15 cellular contexts compared by ENCODE assay signal in the genomic region with DNA sequence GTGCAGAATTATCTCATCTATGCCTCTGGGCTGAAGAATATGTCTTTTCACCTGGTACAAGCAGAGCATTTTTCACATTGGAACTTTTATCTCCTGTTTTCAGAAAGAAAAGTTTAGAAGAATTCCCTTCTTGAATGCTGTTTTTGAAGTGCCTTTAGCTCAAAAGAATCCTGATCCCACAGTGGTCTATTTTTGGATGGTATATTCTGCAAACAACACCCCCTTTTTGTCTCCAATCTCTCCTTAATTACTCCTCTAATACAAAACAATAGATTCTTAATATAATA. TPM values are rescaled to one million over a fixed set of nuclear protein-coding genes. Genes with fewer than 3 reads are reported as not detected.
DNase-seq lines count a peak whose midpoint lies in the region; ATAC-seq and TF ChIP-seq lines count a peak whose summit lies in the region.
"Had no signal": no experiment of that assay in that cellular context is flagged by ENCODE, and none has a peak within 500 bp of the region (broad histone marks: within the 10 kb centered on the region; RNA-seq: fewer than 3 reads in every experiment).

No MANE protein-coding gene starts in this region.

- peaks cover 59% of the 10 kb centered on the region for H3K4me1 Mint-ChIP-seq in GM23338
- H3K4me1 Mint-ChIP-seq in glutamatergic neuron (ENCODE audit: low read depth, unreplicated experiment) = peaks cover 21% of the 10 kb centered on the region

- TF ChIP-seq CTCF in A673 (conservative IDR thresholded peaks at IDR 0.05; ENCODE audit: low read depth, low read length) (no peak), GM23338 (conservative IDR thresholded peaks at IDR 0.05; ENCODE audit: low read depth in 2 of 2) (no peak), PC-9 (conservative IDR thresholded peaks at IDR 0.05) (no peak), glutamatergic neuron (IDR thresholded peaks at IDR 0.05; ENCODE audit: partially characterized antibody, unreplicated experiment) (no peak), foreskin keratinocyte (conservative IDR thresholded peaks at IDR 0.05) (no peak)

- H3K27me3 ChIP-seq in A673 (replicated peaks; ENCODE audit: insufficient read depth, low read depth, low read length, poor library complexity) (no peaks in the 10 kb centered on the region), GM23338 (ENCODE audit: insufficient read depth) (no peaks in the 10 kb centered on the region), PC-9 (ENCODE audit: insufficient read depth, low read depth) (no peaks in the 10 kb centered on the region), foreskin keratinocyte (no peaks in the 10 kb centered on the region)

- H3K27ac ChIP-seq in A673 (ENCODE audit: low read depth, low read length, poor library complexity, severe bottlenecking) (peak overlapping the region; percentile 82), GM23338 (ENCODE audit: low read depth) (peak overlapping the region; percentile 98), PC-9 (no peak overlapping the region), foreskin keratinocyte (no peak overlapping the region)

- H3K9me3 Mint-ChIP-seq in GM23338 (peaks cover 11% of the 10 kb centered on the region; the same call in 1 of the 3 replicates), glutamatergic neuron (ENCODE audit: unreplicated experiment) (peaks cover 8% of the 10 kb centered on the region)

- intact Hi-C loops in A673 (cut with micrococcal nuclease; ENCODE audit: unreplicated experiment) (loop anchor here (10.0 kb wide), 2 partner anchors 175 to 1105 kb away; a partner anchor contains a TSS), PC-9 (cut with micrococcal nuclease; ENCODE audit: unreplicated experiment) (loop anchor here (10.0 kb wide), 2 partner anchors 255 to 1805 kb away; a partner anchor contains a TSS)

- H3K36me3 ChIP-seq in A673 (ENCODE audit: insufficient read depth, low read length, poor library complexity, severe bottlenecking) (no peaks in the 10 kb centered on the region), GM23338 (ENCODE audit: insufficient read depth) (no peaks in the 10 kb centered on the region), PC-9 (ENCODE audit: low read depth) (no peaks in the 10 kb centered on the region)

- H3F3A ChIP-seq in GM23338 (replicated peaks; ENCODE audit: low read depth) = peaks cover 8% of the 10 kb centered on the region; the same call in 1 of the 2 replicates
- H3F3A ChIP-seq in PC-9 (ENCODE audit: insufficient read depth, low read depth) = peaks cover 56% of the 10 kb centered on the region

- CTCF ChIA-PET in A673 (lab: Charles Lee) (no interaction called here), PC-9 (lab: Charles Lee) (interaction anchor here (2.6 kb wide), 1 partner anchor 16 kb away, joined by 10 read pairs; a partner anchor contains a TSS), HEK293T (lab: Yijun Ruan, JAX) (interaction anchor here (0.6 to 1.2 kb wide), 2 partner anchors 37 to 221 kb away, joined by 3 to 4 read pairs; a partner anchor contains a TSS)

- no peaks in the 10 kb centered on the region for H3K9me3 ChIP-seq in A673 (ENCODE audit: low read depth, low read length, poor library complexity, severe bottlenecking)
- H3K9me3 ChIP-seq in PC-9 (ENCODE audit: insufficient read depth, low read depth) = no peaks in the 10 kb centered on the region

- BruUV-seq in A673 (replicated peaks; lab: Mats Ljungman, UMichigan) = no TSS peak
- BruUV-seq in PC-9 (replicated peaks; lab: Mats Ljungman, UMichigan) = no TSS peak

- H3K4me2 ChIP-seq in GM23338 = peak overlapping the region; percentile 77
- 0 out of 2 replicates have a peak overlapping the region, but pooled peaks have one; percentile 98 for H3K4me2 ChIP-seq in PC-9

- peak overlapping the region; percentile 99 for H3K27ac Mint-ChIP-seq in GM23338
- H3K27ac Mint-ChIP-seq in glutamatergic neuron (ENCODE audit: unreplicated experiment) = no peak overlapping the region

- H2AFZ ChIP-seq in GM23338 (no peak overlapping the region), PC-9 (no peak overlapping the region)

- DNase-seq in A673 (ENCODE audit: low spot score) = no peak
- no peak for DNase-seq in GM23338 (ENCODE audit: low spot score)
- no peak for DNase-seq in PC-9
- no peak for DNase-seq in glutamatergic neuron
- no peak for DNase-seq in stimulated activated CD4-positive, alpha-beta T cell treated with anti-CD3 and anti-CD28 coated beads, Interleukin-4, amount 100 ng/mL, for 1 hour
- no peak for DNase-seq in COLO668 (lab: John Stamatoyannopoulos, UW; ENCODE audit: unreplicated experiment)
- DNase-seq in foreskin keratinocyte = no peak
- no peak for DNase-seq in HEK293T (ENCODE audit: extremely low spot score)
- DNase-seq: C1 segment of cervical spinal cord; MV-4-11; NCI-H226; stimulated activated naive CD4-positive, alpha-beta T cell treated with Interleukin-2 at 50 U/mL for 16 hours; T1000 had no signal

- H3K4me1 ChIP-seq in A673 (ENCODE audit: insufficient read depth, low read length, poor library complexity, severe bottlenecking) (peaks cover 28% of the 10 kb centered on the region), GM23338 (ENCODE audit: insufficient read depth) (peaks cover 33% of the 10 kb centered on the region), PC-9 (replicated peaks; ENCODE audit: insufficient read depth) (peaks cover 51% of the 10 kb centered on the region), foreskin keratinocyte (peaks cover 16% of the 10 kb centered on the region)

- H3K27me3 Mint-ChIP-seq in GM23338 (ENCODE audit: insufficient read depth, low read depth, poor library complexity) = peaks cover 45% of the 10 kb centered on the region
- H3K27me3 Mint-ChIP-seq in glutamatergic neuron (ENCODE audit: unreplicated experiment) = peaks cover 13% of the 10 kb centered on the region

- H3K36me3 Mint-ChIP-seq in GM23338 (ENCODE audit: low read depth) = no peaks in the 10 kb centered on the region; the same call in 2 of the 3 replicates
- no peaks in the 10 kb centered on the region for H3K36me3 Mint-ChIP-seq in glutamatergic neuron (ENCODE audit: unreplicated experiment)

- H3K4me3 Mint-ChIP-seq in GM23338 = peak overlapping the region; percentile 86
- peak overlapping the region; percentile 34 for H3K4me3 Mint-ChIP-seq in glutamatergic neuron (ENCODE audit: unreplicated experiment)

- H3K9me2 ChIP-seq in GM23338 (ENCODE audit: insufficient read depth) (no peaks in the 10 kb centered on the region), PC-9 (ENCODE audit: insufficient read depth) (no peaks in the 10 kb centered on the region)

- H3K79me2 ChIP-seq in GM23338 (replicated peaks; ENCODE audit: insufficient read depth) = no peaks in the 10 kb centered on the region
- H3K79me2 ChIP-seq in PC-9 (ENCODE audit: low read depth) = peaks cover 5% of the 10 kb centered on the region; the same call in 1 of the 2 replicates

- H4K20me1 ChIP-seq in GM23338 (replicated peaks; ENCODE audit: insufficient read depth) (no peaks in the 10 kb centered on the region), PC-9 (ENCODE audit: insufficient read depth) (no peaks in the 10 kb centered on the region)

- H3K4me3 ChIP-seq in A673 (ENCODE audit: low read depth, low read length, poor library complexity, severe bottlenecking) (no peak overlapping the region), GM23338 (peak overlapping the region; percentile 69), PC-9 (no peak overlapping the region)

- POLR2A ChIA-PET in A673 (lab: Charles Lee; ENCODE audit: low non-redundant PET) (interaction anchor here (0.6 kb wide), 1 partner anchor 8 kb away, joined by 3 read pairs; a partner anchor contains a TSS), PC-9 (lab: Charles Lee; ENCODE audit: unreplicated experiment) (interaction anchor here (0.6 to 4.9 kb wide), 4 partner anchors 8 to 239 kb away, joined by 3 to 78 read pairs (median 6); a partner anchor contains a TSS), HEK293T (lab: Yijun Ruan, JAX) (interaction anchor here (0.8 to 16.4 kb wide), 12 partner anchors 8 to 1864 kb away, joined by 3 to 715 read pairs (median 22); a partner anchor contains a TSS)

- ATAC-seq in GM23338 (no peak), foreskin keratinocyte (no peak)
- ATAC-seq: left lobe of liver had no signal

TF ChIP-seq in GM23338, 12 proteins besides CTCF, POLR2A, EP300 and RAD21 (continues in another document):
- TF ChIP-seq, protein P1, sequence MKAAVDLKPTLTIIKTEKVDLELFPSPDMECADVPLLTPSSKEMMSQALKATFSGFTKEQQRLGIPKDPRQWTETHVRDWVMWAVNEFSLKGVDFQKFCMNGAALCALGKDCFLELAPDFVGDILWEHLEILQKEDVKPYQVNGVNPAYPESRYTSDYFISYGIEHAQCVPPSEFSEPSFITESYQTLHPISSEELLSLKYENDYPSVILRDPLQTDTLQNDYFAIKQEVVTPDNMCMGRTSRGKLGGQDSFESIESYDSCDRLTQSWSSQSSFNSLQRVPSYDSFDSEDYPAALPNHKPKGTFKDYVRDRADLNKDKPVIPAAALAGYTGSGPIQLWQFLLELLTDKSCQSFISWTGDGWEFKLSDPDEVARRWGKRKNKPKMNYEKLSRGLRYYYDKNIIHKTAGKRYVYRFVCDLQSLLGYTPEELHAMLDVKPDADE (IDR thresholded peaks at IDR 0.05) = no peak
- no peak for TF ChIP-seq EZH2 (IDR thresholded peaks at IDR 0.05; ENCODE audit: low read depth, unreplicated experiment)

TF ChIP-seq in HEK293T, 16 proteins besides CTCF, POLR2A, EP300 and RAD21:
- no peak for TF ChIP-seq FOXA1 (IDR thresholded peaks at IDR 0.05)
- TF ChIP-seq FOXM1 (IDR thresholded peaks at IDR 0.05; ENCODE audit: borderline replicate concordance) = no peak

RNA-seq across cellular contexts. Expression of gene HFE, which starts 57.7 kb away (rescaled TPM):
- 7.8 and 11.5 TPM in 2 replicates for total RNA-seq in A673 (2021)
- total RNA-seq in GM23338 (2014; rRNA removed; shearing (Covaris generic)) = 0.63 and 0.78 TPM in 2 replicates
- 0.38 and 0.53 TPM in 2 replicates for polyA plus RNA-seq in GM23338 (2016; fragmentation: Nextera tagmentation; extraction: Ambion mirVana)
- total RNA-seq in PC-9 (2021) = 33.3 and 46.0 TPM in 2 replicates
- not detected for total RNA-seq in glutamatergic neuron (ENCODE audit: unreplicated experiment)
- total RNA-seq in foreskin keratinocyte = 13.2 and 13.6 TPM in 2 replicates
- polyA plus RNA-seq in foreskin keratinocyte = 4.2 and 5.1 TPM in 2 replicates
- polyA plus RNA-seq: neural cell had no signal

Comparison
In these comparisons a context has a peak if more than half of its experiments do, and no peak if none do; other contexts are left out.
1. H3K27ac ChIP-seq: peak in A673 (single experiment) and GM23338 (single experiment); none in PC-9 (single experiment) and foreskin keratinocyte (single experiment).